9 cellular contexts compared by ENCODE assay signal in genomic region chr2:187547353-187547979, GRCh38. TPM values are rescaled to one million over a fixed set of nuclear protein-coding genes. Genes with fewer than 3 reads are reported as not detected.
DNase-seq lines count a peak whose midpoint lies in the region; ATAC-seq and TF ChIP-seq lines count a peak whose summit lies in the region.
"Had no signal": no experiment of that assay in that cellular context is flagged by ENCODE, and none has a peak within 500 bp of the region (broad histone marks: within the 10 kb centered on the region; RNA-seq: fewer than 3 reads in every experiment).

No MANE protein-coding gene starts in this region.

- no peak overlapping the region for H3K4me3 Mint-ChIP-seq in glutamatergic neuron (ENCODE audit: unreplicated experiment)

- H3K27me3 Mint-ChIP-seq in glutamatergic neuron (ENCODE audit: unreplicated experiment) = no peaks in the 10 kb centered on the region

- no peak overlapping the region for H3K9ac ChIP-seq in fibroblast of lung (ENCODE audit: insufficient read depth, low read length)

- POLR2A ChIA-PET in RWPE1 (lab: Yijun Ruan, JAX; ENCODE audit: low non-redundant PET) = no interaction called here

- no peaks in the 10 kb centered on the region for H4K20me1 ChIP-seq in fibroblast of lung (ENCODE audit: control insufficient read depth, extremely low read depth, insufficient read depth, low read length)

- no peak for TF ChIP-seq CTCF in RWPE1 (conservative IDR thresholded peaks at IDR 0.05; ENCODE audit: low read depth)
- TF ChIP-seq CTCF in fibroblast of lung (conservative IDR thresholded peaks at IDR 0.05 in 1 of 2, IDR thresholded peaks at IDR 0.05 in 1 of 2; ENCODE audit: low read depth in 1 of 2, low read length in 2 of 2) = no peak
- no peak for TF ChIP-seq CTCF in glutamatergic neuron (IDR thresholded peaks at IDR 0.05; ENCODE audit: partially characterized antibody, unreplicated experiment)

- H3K36me3 ChIP-seq in fibroblast of lung (ENCODE audit: control insufficient read depth, insufficient read depth, low read length) = no peaks in the 10 kb centered on the region

- H3K79me2 ChIP-seq in fibroblast of lung (ENCODE audit: control insufficient read depth, insufficient read depth, low read length) = peaks cover 76% of the 10 kb centered on the region

- H3K4me3 ChIP-seq in fibroblast of lung (replicated peaks in 1 of 4; ENCODE audit: control extremely low read depth in 1 of 4, insufficient read depth in 1 of 4, low read depth in 3 of 4, low read length in 4 of 4) = peak overlapping the region in 1 of 4 experiments; percentile 22

- peak; percentile 99 for DNase-seq in ELR (ENCODE audit: low read depth)
- peak; percentile 38 for DNase-seq in RWPE1 (ENCODE audit: low spot score)
- peak; percentile 97 for DNase-seq in fibroblast of lung (ENCODE audit: low read depth in 2 of 2)
- DNase-seq in sciatic nerve (ENCODE audit: low spot score) = peak; percentile 64
- no peak for DNase-seq in NCI-H187 (lab: John Stamatoyannopoulos, UW)
- DNase-seq in glutamatergic neuron = no peak
- DNase-seq: activated CD4-positive, alpha-beta T cell treated with anti-CD3 and anti-CD28 coated beads, Interleukin-2, amount 50 U/mL, for 4 hours had no signal

- no peaks in the 10 kb centered on the region for H3K27me3 ChIP-seq in fibroblast of lung (ENCODE audit: control insufficient read depth, insufficient read depth, low read length)

- no peaks in the 10 kb centered on the region for H3K9me3 ChIP-seq in fibroblast of lung (ENCODE audit: control insufficient read depth, insufficient read depth, low read depth, low read length)

- peaks cover 2% of the 10 kb centered on the region for H3K9me3 Mint-ChIP-seq in glutamatergic neuron (ENCODE audit: unreplicated experiment)

- H3K27ac Mint-ChIP-seq in glutamatergic neuron (ENCODE audit: unreplicated experiment) = no peak overlapping the region

- CTCF ChIA-PET in RWPE1 (lab: Yijun Ruan, JAX) = interaction anchor here (0.5 to 0.6 kb wide), 3 partner anchors 26 to 68 kb away, joined by 3 to 5 read pairs (median 3); no protein-coding TSS in a partner anchor

- intact Hi-C loops in sciatic nerve (cut with DNase I) = no loop called here

- peaks cover 9% of the 10 kb centered on the region for H3K4me1 Mint-ChIP-seq in glutamatergic neuron (ENCODE audit: low read depth, unreplicated experiment)

- no peak overlapping the region for H2AFZ ChIP-seq in fibroblast of lung (ENCODE audit: low read length)

- peak overlapping the region; percentile 11 for H3K4me2 ChIP-seq in fibroblast of lung (ENCODE audit: extremely low read depth, insufficient read depth, low read length)

- H3K27ac ChIP-seq in RWPE1 = no peak overlapping the region
- H3K27ac ChIP-seq in fibroblast of lung (ENCODE audit: insufficient read depth, low read length) = peak overlapping the region; percentile 76

- no peaks in the 10 kb centered on the region for H3K36me3 Mint-ChIP-seq in glutamatergic neuron (ENCODE audit: unreplicated experiment)

- H3K4me1 ChIP-seq in fibroblast of lung (ENCODE audit: control insufficient read depth, extremely low read depth, insufficient read depth, low read length) = peaks cover 28% of the 10 kb centered on the region

- peak; percentile 97 for ATAC-seq in sciatic nerve
- no peak for ATAC-seq in GM18873 (IDR thresholded peaks at IDR 0.05; ENCODE audit: low FRiP score, unreplicated experiment)
- no peak for ATAC-seq in HG03108 (IDR thresholded peaks at IDR 0.05; ENCODE audit: unreplicated experiment)

RNA-seq across cellular contexts. Expression of gene TFPI, which starts 6.8 kb away (rescaled TPM):
- total RNA-seq in fibroblast of lung (111 and 117 TPM in 2 replicates), sciatic nerve (106 TPM), glutamatergic neuron (ENCODE audit: unreplicated experiment) (0.59 TPM)
- 141 and 274 TPM in 2 replicates for polyA plus RNA-seq in fibroblast of lung
- 74.5 and 168 TPM in 2 replicates for polyA plus RNA-seq in fibroblast of lung (2012)
- polyA minus RNA-seq in fibroblast of lung (ENCODE audit: low replicate concordance) = 12.9 and 40.0 TPM in 2 replicates

Comparison
In these comparisons a context has a peak if more than half of its experiments do, and no peak if none do; other contexts are left out.
1. DNase-seq: peak in ELR (single experiment), RWPE1 (single experiment), fibroblast of lung (2 of 2) and sciatic nerve (single experiment); none in NCI-H187 (0 of 2) and glutamatergic neuron (single experiment).
2. RNA of gene TFPI, which starts 6.8 kb away (total RNA-seq): 111 to 117 TPM in fibroblast of lung and 106 TPM in sciatic nerve (single experiment); 0.59 TPM in glutamatergic neuron (single experiment); every median in the first group is over 10 times any median in the second.